ENCODE assay signal across 10 cellular contexts in the genomic region with DNA sequence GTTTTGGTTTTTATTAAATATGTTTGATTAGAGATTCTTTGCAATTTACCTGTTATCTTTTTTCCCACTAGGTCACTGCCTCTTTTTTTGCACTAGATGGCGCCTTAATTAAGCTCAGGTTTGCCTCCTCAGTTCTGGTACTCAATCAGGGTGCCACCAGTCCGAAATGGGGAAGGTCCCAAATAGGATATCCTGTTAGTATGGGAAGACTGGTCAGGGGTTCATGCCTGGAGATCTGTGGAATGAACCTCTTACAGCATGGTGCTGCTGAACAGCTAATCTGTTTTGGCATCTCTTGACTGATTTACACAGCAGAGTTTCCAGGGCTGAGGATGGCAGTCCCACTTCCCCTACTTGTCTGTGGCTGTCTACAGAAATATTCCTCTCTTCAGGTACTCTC. TPM values are rescaled to one million over a fixed set of nuclear protein-coding genes. Genes with fewer than 3 reads are reported as not detected.
DNase-seq lines count a peak whose midpoint lies in the region; ATAC-seq and TF ChIP-seq lines count a peak whose summit lies in the region.
"Had no signal": no experiment of that assay in that cellular context is flagged by ENCODE, and none has a peak within 500 bp of the region (broad histone marks: within the 10 kb centered on the region; RNA-seq: fewer than 3 reads in every experiment).

No MANE protein-coding gene starts in this region.

- H3K4me3 ChIP-seq in OCI-LY7 (ENCODE audit: low read depth, low read length, poor library complexity, severe bottlenecking) (no peak overlapping the region), endodermal cell (ENCODE audit: low read length) (no peak overlapping the region), spleen (no peak overlapping the region)
- H3K4me3 ChIP-seq: thoracic aorta had no signal

- BruUV-seq in OCI-LY7 (replicated peaks; lab: Mats Ljungman, UMichigan), result no TSS peak

- no peak overlapping the region for H3K4me3 Mint-ChIP-seq in endodermal cell

- ATAC-seq in HG02840 (IDR thresholded peaks at IDR 0.05; ENCODE audit: low FRiP score, unreplicated experiment) (no peak), GM19324 (IDR thresholded peaks at IDR 0.05; ENCODE audit: low FRiP score, unreplicated experiment) (no peak)

- WGBS in endodermal cell (ENCODE audit: insufficient coverage in 1 of 2, insufficient read length in 1 of 2), 2 experiments, result 25% methylated on average over 2 of the region's 2 CpGs; no CpG with 5 or more reads in 1 of the 2 experiments
- 6 to 25% (median 8%) methylated on average over 2 of the region's 2 CpGs for WGBS in spleen, 5 donors

- H3K79me2 ChIP-seq in OCI-LY7 (ENCODE audit: insufficient read depth, low read depth, low read length), result no peaks in the 10 kb centered on the region

- DNase-seq in AG08395 (ENCODE audit: low spot score) (peak; percentile 24), OCI-LY7 (ENCODE audit: low spot score) (peak; percentile 27), endodermal cell (peak; percentile 52), spleen (no peak)
- no peak for DNase-seq in activated CD4-positive, alpha-beta T cell treated with anti-CD3 and anti-CD28 coated beads for 48 hours

- POLR2A ChIA-PET in OCI-LY7 (lab: Charles Lee), result interaction anchor here (0.7 to 1.0 kb wide), 2 partner anchors 18 to 47 kb away, joined by 3 to 5 read pairs; no protein-coding TSS in a partner anchor

- H3K9me2 ChIP-seq in OCI-LY7 (ENCODE audit: insufficient read depth, low read length), result no peaks in the 10 kb centered on the region

- H3K9ac ChIP-seq in endodermal cell (ENCODE audit: extremely low read depth, low read length, poor library complexity, severe bottlenecking), result no peak overlapping the region

- peaks cover 11% of the 10 kb centered on the region for H3K27me3 Mint-ChIP-seq in endodermal cell (ENCODE audit: insufficient read depth)

- no peaks in the 10 kb centered on the region for H3K27me3 ChIP-seq in endodermal cell (ENCODE audit: control insufficient read depth, insufficient read depth, low read length, poor library complexity, severe bottlenecking)
- H3K27me3 ChIP-seq in spleen (replicated peaks in 1 of 7), result peaks cover 0 to 6% (median 0%) of the 10 kb centered on the region in 7 donors

- no peaks in the 10 kb centered on the region for H3K4me1 ChIP-seq in OCI-LY7 (ENCODE audit: insufficient read depth, low read length, poor library complexity, severe bottlenecking)
- no peaks in the 10 kb centered on the region for H3K4me1 ChIP-seq in endodermal cell (ENCODE audit: control insufficient read depth, insufficient read depth, low read length)
- H3K4me1 ChIP-seq in spleen, result no peaks in the 10 kb centered on the region

- H3K9me3 ChIP-seq in OCI-LY7 (ENCODE audit: low read length) (no peaks in the 10 kb centered on the region), endodermal cell (ENCODE audit: control insufficient read depth, low read length) (no peaks in the 10 kb centered on the region), spleen (no peaks in the 10 kb centered on the region)
- H3K9me3 ChIP-seq: thoracic aorta had no signal

- H3K36me3 ChIP-seq in OCI-LY7 (ENCODE audit: insufficient read depth, low read length) (no peaks in the 10 kb centered on the region), endodermal cell (ENCODE audit: control insufficient read depth, insufficient read depth, low read length) (no peaks in the 10 kb centered on the region), spleen (no peaks in the 10 kb centered on the region)
- H3K36me3 ChIP-seq: thoracic aorta had no signal

- H4K20me1 ChIP-seq in OCI-LY7 (ENCODE audit: insufficient read depth, low read length), result no peaks in the 10 kb centered on the region

- CTCF ChIA-PET in OCI-LY7 (lab: Charles Lee; ENCODE audit: unreplicated experiment), result no interaction called here

- no peak overlapping the region for H3K27ac Mint-ChIP-seq in endodermal cell

- no peak for TF ChIP-seq POLR2A in spleen (IDR thresholded peaks at IDR 0.05)

- intact Hi-C loops in OCI-LY7 (cut with micrococcal nuclease; ENCODE audit: unreplicated experiment) (loop anchor here (1.0 to 10.0 kb wide), 3 partner anchors 52 to 284 kb away; no protein-coding TSS in a partner anchor), spleen (cut with DNase I; ENCODE audit: low total_unique reads) (no loop called here)

- H3K4me2 ChIP-seq in OCI-LY7 (ENCODE audit: low read length), result no peak overlapping the region

- H3K9me3 Mint-ChIP-seq in endodermal cell, result peaks cover 3% of the 10 kb centered on the region

- peak; percentile 62 for TF ChIP-seq CTCF in GM12873 (IDR thresholded peaks at IDR 0.05; ENCODE audit: insufficient read depth, low read depth, low read length, missing control alignments)
- peak; percentile 75 for TF ChIP-seq CTCF in OCI-LY7 (conservative IDR thresholded peaks at IDR 0.05; ENCODE audit: low read length)
- TF ChIP-seq CTCF in endodermal cell (conservative IDR thresholded peaks at IDR 0.05), result peak; percentile 83
- peak in 7 of 11 experiments; percentile 14 to 36 (median 33) for TF ChIP-seq CTCF in spleen (IDR thresholded peaks at IDR 0.05 in 8 of 11, conservative IDR thresholded peaks at IDR 0.05 in 3 of 11)

- no peak overlapping the region for H2AFZ ChIP-seq in OCI-LY7 (ENCODE audit: low read length)

- H3K27ac ChIP-seq in OCI-LY7 (ENCODE audit: low read depth, low read length, poor library complexity, severe bottlenecking), result no peak overlapping the region
- H3K27ac ChIP-seq in endodermal cell (ENCODE audit: low read depth, low read length), result no peak overlapping the region
- H3K27ac ChIP-seq in spleen, result peak overlapping the region in 1 of 8 donors; percentile 14
- H3K27ac ChIP-seq: thoracic aorta had no signal

- H3K4me1 Mint-ChIP-seq in endodermal cell, result peaks cover 10% of the 10 kb centered on the region

- H3K36me3 Mint-ChIP-seq in endodermal cell (ENCODE audit: low read depth), result no peaks in the 10 kb centered on the region

RNA-seq across cellular contexts. Expression of gene VSIG1, which starts 24.2 kb away (rescaled TPM):
- total RNA-seq in OCI-LY7 (2014; rRNA removed; shearing (Covaris generic)), result not detected in 2 replicates
- total RNA-seq in OCI-LY7 (2022) (not detected in 2 replicates), endodermal cell (1 to 10 TPM in 1 of 2 donors, under 1 TPM in 1; 0.38 to 1.0 TPM), spleen (1 to 10 TPM in 3 of 7 donors, under 1 TPM in 4; 0.19 to 1.4 (median 0.85) TPM)
- not detected for polyA plus RNA-seq in endodermal cell (2013, experiment 1 of 2)
- polyA plus RNA-seq in endodermal cell (2013, experiment 2 of 2), result 0.08 TPM
- polyA plus RNA-seq in spleen, result 1 to 10 TPM in 1 of 3 donors, under 1 TPM in 2; 0.11 to 1.0 (median 0.16) TPM

RNA-seq across cellular contexts. Expression of gene TEX13B, which starts 38.5 kb away (rescaled TPM):
- total RNA-seq in OCI-LY7 (2014; rRNA removed; shearing (Covaris generic)), result not detected in 2 replicates
- total RNA-seq in OCI-LY7 (2022) (not detected in 2 replicates), endodermal cell (not detected), spleen (not detected)
- not detected for polyA plus RNA-seq in endodermal cell (2013, experiment 1 of 2)
- not detected for polyA plus RNA-seq in endodermal cell (2013, experiment 2 of 2)
- not detected for polyA plus RNA-seq in spleen
- total RNA-seq: thoracic aorta had no signal
- polyA plus RNA-seq: esophagus had no signal

Comparison
In these comparisons a context has a peak if more than half of its experiments do, and no peak if none do; other contexts are left out.
1. DNase-seq: peak in AG08395 (single experiment), OCI-LY7 (single experiment) and endodermal cell (single experiment); none in spleen (single experiment) and activated CD4-positive, alpha-beta T cell treated with anti-CD3 and anti-CD28 coated beads for 48 hours (single experiment).
2. CTCF ChIP-seq: peak in every context shown above with its lines; median percentile 83 in endodermal cell; 75 in OCI-LY7; 62 in GM12873; 33 in spleen.